ENCODE assay signal across 8 cellular contexts in genomic region chr4:81724925-81725329, GRCh38.
DNase-seq lines count a peak whose midpoint lies in the region; TF ChIP-seq lines count a peak whose summit lies in the region.

No MANE protein-coding gene starts in this region.

- H3K36me3 ChIP-seq in GM23248 (ENCODE audit: low read depth) (no peaks in the 10 kb centered on the region), hepatocyte (replicated peaks; ENCODE audit: insufficient read depth, low read depth) (no peaks in the 10 kb centered on the region)

- H3K79me2 ChIP-seq in GM23248 (ENCODE audit: insufficient read depth) (no peaks in the 10 kb centered on the region), hepatocyte (no peaks in the 10 kb centered on the region)

- H3K4me2 ChIP-seq in GM23248 (ENCODE audit: unreplicated experiment): no peak overlapping the region
- H3K4me2 ChIP-seq in hepatocyte: peak overlapping the region; percentile 38

- peak; percentile 20 for DNase-seq in GM12865 (ENCODE audit: low read depth)
- DNase-seq in GM23248: peak; percentile 2
- DNase-seq in NCI-H1694 (lab: John Stamatoyannopoulos, UW): peak; percentile 26
- DNase-seq in activated T-helper 1 cell treated with Interleukin-2 at 50 U/mL for 16 hours (ENCODE audit: low read depth): peak; percentile 4
- peak; percentile 84 for DNase-seq in hepatocyte (ENCODE audit: low spot score)
- DNase-seq in stimulated activated CD4-positive, alpha-beta T cell treated with anti-CD3 and anti-CD28 coated beads, Interleukin-15, amount 100 ng/mL, for 24 hours: peak; percentile 80
- DNase-seq in NCI-H2107 (lab: John Stamatoyannopoulos, UW): no peak
- no peak for DNase-seq in SIG-M5 (lab: John Stamatoyannopoulos, UW)

- H3K27me3 ChIP-seq in GM23248 (replicated peaks; ENCODE audit: insufficient read depth) (no peaks in the 10 kb centered on the region), hepatocyte (no peaks in the 10 kb centered on the region)

- no peak overlapping the region for H3K9ac ChIP-seq in GM23248

- no peak overlapping the region for H3K4me3 ChIP-seq in GM12865 (ENCODE audit: low read depth, low read length)
- H3K4me3 ChIP-seq in GM23248: no peak overlapping the region
- no peak overlapping the region for H3K4me3 ChIP-seq in hepatocyte

- no peaks in the 10 kb centered on the region for H3K9me3 ChIP-seq in GM23248 (ENCODE audit: low read depth)
- H3K9me3 ChIP-seq in hepatocyte (ENCODE audit: low read depth): no peaks in the 10 kb centered on the region

- no peaks in the 10 kb centered on the region for H3F3A ChIP-seq in GM23248 (ENCODE audit: insufficient read depth)

- H3K27ac ChIP-seq in GM23248: no peak overlapping the region
- peak overlapping the region; percentile 87 for H3K27ac ChIP-seq in hepatocyte

- no peak for TF ChIP-seq CTCF in GM12865 (IDR thresholded peaks at IDR 0.05; ENCODE audit: insufficient read depth, low read depth, low read length, missing control alignments)
- TF ChIP-seq CTCF in hepatocyte (IDR thresholded peaks at IDR 0.05; ENCODE audit: poor library complexity): no peak

- in situ Hi-C loops in GM23248 (cut with MboI): no loop called here

- 0 to 4% methylated on average over 2 of the region's 2 CpGs for WGBS in GM23248 (ENCODE audit: low coverage in 1 of 2, low lambda C conversion rate in 2 of 2, missing lambda C conversion rate in 2 of 2), 2 experiments
- 68% methylated on average over 2 of the region's 2 CpGs for WGBS in hepatocyte (ENCODE audit: low lambda C conversion rate, missing lambda C conversion rate)

- H3K4me1 ChIP-seq in GM23248 (ENCODE audit: insufficient read depth) (no peaks in the 10 kb centered on the region), hepatocyte (ENCODE audit: insufficient read depth) (peaks cover 28% of the 10 kb centered on the region)

- H4K20me1 ChIP-seq in GM23248 (ENCODE audit: insufficient read depth) (no peaks in the 10 kb centered on the region), hepatocyte (ENCODE audit: insufficient read depth, poor library complexity, severe bottlenecking) (no peaks in the 10 kb centered on the region)

- H3K9me2 ChIP-seq in GM23248 (ENCODE audit: insufficient read depth) (no peaks in the 10 kb centered on the region), hepatocyte (replicated peaks; ENCODE audit: insufficient read depth) (no peaks in the 10 kb centered on the region)

- H2AFZ ChIP-seq in GM23248 (no peak overlapping the region), hepatocyte (no peak overlapping the region)

Comparison
In these comparisons a context has a peak if more than half of its experiments do, and no peak if none do; other contexts are left out.
1. DNase-seq: peak in GM12865 (single experiment), GM23248 (single experiment), NCI-H1694 (single experiment), activated T-helper 1 cell treated with Interleukin-2 at 50 U/mL for 16 hours (single experiment), hepatocyte (single experiment) and stimulated activated CD4-positive, alpha-beta T cell treated with anti-CD3 and anti-CD28 coated beads, Interleukin-15, amount 100 ng/mL, for 24 hours (single experiment); none in NCI-H2107 (single experiment) and SIG-M5 (single experiment).